ENCODE assay signal across 25 cellular contexts in the genomic region with DNA sequence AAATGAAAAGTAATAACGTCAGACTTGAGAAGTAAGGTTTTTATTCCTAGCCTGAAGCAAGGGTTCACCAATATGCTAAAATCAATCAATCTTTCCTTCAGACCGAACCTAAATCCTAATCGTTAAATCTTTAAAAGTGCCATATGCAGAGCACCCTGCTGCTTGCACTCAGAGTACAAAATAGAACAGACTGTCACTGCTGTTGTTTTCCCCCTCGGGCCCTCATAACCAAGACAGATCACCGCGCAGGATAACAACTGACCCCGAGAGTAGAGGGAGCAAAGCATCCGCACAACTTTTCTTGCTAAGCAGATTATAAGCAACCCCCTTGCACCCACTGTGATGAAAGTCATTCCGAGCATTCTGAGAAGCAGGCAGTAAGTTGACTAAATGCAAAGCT.
DNase-seq lines count a peak whose midpoint lies in the region; ATAC-seq and TF ChIP-seq lines count a peak whose summit lies in the region.
"Had no signal": no experiment of that assay in that cellular context is flagged by ENCODE, and none has a peak within 500 bp of the region (broad histone marks: within the 10 kb centered on the region; RNA-seq: fewer than 3 reads in every experiment).

No MANE protein-coding gene starts in this region.

- H3K36me3 ChIP-seq in WERI-Rb-1, result no peaks in the 10 kb centered on the region
- H3K36me3 ChIP-seq: MG63, stomach, tibial nerve had no signal

- H3K27me3 Mint-ChIP-seq in activated naive CD4-positive, alpha-beta T cell treated with anti-CD3 and anti-CD28 coated beads, Interleukin-2, amount 10 ng/mL, durations not matched to agents 7 days and 5 days, result no peaks in the 10 kb centered on the region
- H3K27me3 Mint-ChIP-seq in mesothelial cell of epicardium (ENCODE audit: low read depth) (no peaks in the 10 kb centered on the region), HFFc6 (ENCODE audit: insufficient read depth) (no peaks in the 10 kb centered on the region)
- H3K27me3 Mint-ChIP-seq: activated naive CD4-positive, alpha-beta T cell treated with anti-CD3 and anti-CD28 coated beads, Interleukin-2, amount 50 U/mL, for 24 hours had no signal

- no peak for TF ChIP-seq CTCF in WERI-Rb-1 (IDR thresholded peaks at IDR 0.05; ENCODE audit: low read depth, low read length)
- no peak for TF ChIP-seq CTCF in mesothelial cell of epicardium (IDR thresholded peaks at IDR 0.05; ENCODE audit: unreplicated experiment)
- no peak for TF ChIP-seq CTCF in HFFc6 (IDR thresholded peaks at IDR 0.05)

- no peaks in the 10 kb centered on the region for H3K9me3 ChIP-seq in WERI-Rb-1 (ENCODE audit: severe bottlenecking)
- H3K9me3 ChIP-seq: MG63, stomach, tibial nerve had no signal

- peak overlapping the region; percentile 67 for H3K27ac ChIP-seq in WERI-Rb-1
- H3K27ac ChIP-seq: parathyroid adenoma, stomach, tibial nerve had no signal

- H3K27me3 ChIP-seq in WERI-Rb-1 (ENCODE audit: insufficient read depth, low read depth, severe bottlenecking), result no peaks in the 10 kb centered on the region
- H3K27me3 ChIP-seq: MG63, stomach, tibial nerve had no signal

- H3K36me3 Mint-ChIP-seq in activated naive CD4-positive, alpha-beta T cell treated with anti-CD3 and anti-CD28 coated beads, Interleukin-2, amount 10 ng/mL, durations not matched to agents 7 days and 5 days, result no peaks in the 10 kb centered on the region
- no peaks in the 10 kb centered on the region for H3K36me3 Mint-ChIP-seq in activated naive CD4-positive, alpha-beta T cell treated with anti-CD3 and anti-CD28 coated beads, Interleukin-2, amount 50 U/mL, for 72 hours
- H3K36me3 Mint-ChIP-seq in mesothelial cell of epicardium (no peaks in the 10 kb centered on the region), HFFc6 (ENCODE audit: low read depth) (no peaks in the 10 kb centered on the region; the same call in 1 of the 2 replicates)
- H3K36me3 Mint-ChIP-seq: activated naive CD4-positive, alpha-beta T cell treated with anti-CD3 and anti-CD28 coated beads, Interleukin-2, amount 50 U/mL, for 24 hours; WTC11 had no signal

- peak overlapping the region; percentile 33 for H3K27ac Mint-ChIP-seq in activated naive CD4-positive, alpha-beta T cell treated with anti-CD3 and anti-CD28 coated beads, Interleukin-2, amount 10 ng/mL, durations not matched to agents 7 days and 5 days
- no peak overlapping the region for H3K27ac Mint-ChIP-seq in activated naive CD4-positive, alpha-beta T cell treated with anti-CD3 and anti-CD28 coated beads, Interleukin-2, amount 50 U/mL, for 72 hours
- H3K27ac Mint-ChIP-seq in mesothelial cell of epicardium (peak overlapping the region; percentile 10), HFFc6 (no peak overlapping the region)
- H3K27ac Mint-ChIP-seq: activated naive CD4-positive, alpha-beta T cell treated with anti-CD3 and anti-CD28 coated beads, Interleukin-2, amount 50 U/mL, for 24 hours; activated T-helper 1 cell treated with anti-CD3 and anti-CD28 coated beads, Interleukin-12 subunit alpha, Interleukin-12 subunit beta, Interleukin-2, Interleukin-4 antibody, amounts not matched to agents 30 ng/mL and 10 ng/mL and 1 ng/mL, durations not matched to agents 14 hours and 24 hours and 36 hours; WTC11 had no signal

- no peak for DNase-seq in activated naive CD4-positive, alpha-beta T cell treated with anti-CD3 and anti-CD28 coated beads, Interleukin-2, amount 10 ng/mL, durations not matched to agents 7 days and 5 days
- DNase-seq in activated naive CD4-positive, alpha-beta T cell treated with anti-CD3 and anti-CD28 coated beads, Interleukin-2, amount 50 U/mL, for 72 hours (ENCODE audit: low spot score in 2 of 2), result no peak
- DNase-seq in WERI-Rb-1 (peak; percentile 96), mesothelial cell of epicardium (ENCODE audit: low spot score in 2 of 2, unreplicated experiment in 2 of 2) (no peak), medulla oblongata (ENCODE audit: extremely low spot score) (no peak), HFFc6 (no peak)
- DNase-seq in stimulated activated CD4-positive, alpha-beta T cell treated with anti-CD3 and anti-CD28 coated beads, Interleukin-12 subunit alpha, Interleukin-12 subunit beta, amount 100 ng/mL, for 4 hours, result no peak
- DNase-seq: activated CD4-positive, alpha-beta T cell treated with anti-CD3 and anti-CD28 coated beads, Interleukin-2, amount 50 U/mL, for 1 hour; anterior cingulate cortex; central memory CD4-positive, alpha-beta T cell; dermis blood vessel endothelial cell; mesenchymal stem cell; MG63; NCI-H1436; NCI-H774; OCI-M1; stimulated activated CD8-positive, alpha-beta memory T cell treated with anti-CD3 and anti-CD28 coated beads, Interleukin-4, amount 100 ng/mL, for 48 hours; stomach had no signal

- no peak overlapping the region for H3K4me3 ChIP-seq in WERI-Rb-1 (ENCODE audit: low read depth, low read length)
- H3K4me3 ChIP-seq: K562, MG63, stomach, tibial nerve had no signal

- no peak for ATAC-seq in activated naive CD4-positive, alpha-beta T cell treated with anti-CD3 and anti-CD28 coated beads, Interleukin-2, amount 50 U/mL, for 72 hours
- no peak for ATAC-seq in GM18502 (IDR thresholded peaks at IDR 0.05; ENCODE audit: poor library complexity, unreplicated experiment)
- ATAC-seq: K562, WTC11 had no signal

- H3K4me1 Mint-ChIP-seq in activated naive CD4-positive, alpha-beta T cell treated with anti-CD3 and anti-CD28 coated beads, Interleukin-2, amount 10 ng/mL, durations not matched to agents 7 days and 5 days, result no peaks in the 10 kb centered on the region
- peaks cover 39% of the 10 kb centered on the region for H3K4me1 Mint-ChIP-seq in mesothelial cell of epicardium
- no peaks in the 10 kb centered on the region for H3K4me1 Mint-ChIP-seq in HFFc6 (ENCODE audit: low read depth)
- H3K4me1 Mint-ChIP-seq: activated naive CD4-positive, alpha-beta T cell treated with anti-CD3 and anti-CD28 coated beads, Interleukin-2, amount 50 U/mL, for 24 hours had no signal

- CTCF ChIA-PET in activated naive CD4-positive, alpha-beta T cell treated with anti-CD3 and anti-CD28 coated beads, Interleukin-2, amount 10 ng/mL, durations not matched to agents 7 days and 5 days (lab: Charles Lee), result no interaction called here

- peaks cover 3% of the 10 kb centered on the region for H3K9me3 Mint-ChIP-seq in activated naive CD4-positive, alpha-beta T cell treated with anti-CD3 and anti-CD28 coated beads, Interleukin-2, amount 10 ng/mL, durations not matched to agents 7 days and 5 days
- H3K9me3 Mint-ChIP-seq in activated naive CD4-positive, alpha-beta T cell treated with anti-CD3 and anti-CD28 coated beads, Interleukin-2, amount 50 U/mL, for 72 hours, result peaks cover 0 to 3% of the 10 kb centered on the region in 2 donors
- no peaks in the 10 kb centered on the region for H3K9me3 Mint-ChIP-seq in mesothelial cell of epicardium
- peaks cover 16% of the 10 kb centered on the region for H3K9me3 Mint-ChIP-seq in HFFc6
- H3K9me3 Mint-ChIP-seq: activated naive CD4-positive, alpha-beta T cell treated with anti-CD3 and anti-CD28 coated beads, Interleukin-2, amount 50 U/mL, for 24 hours; activated T-helper 1 cell treated with anti-CD3 and anti-CD28 coated beads, Interleukin-12 subunit alpha, Interleukin-12 subunit beta, Interleukin-2, Interleukin-4 antibody, amounts not matched to agents 30 ng/mL and 10 ng/mL and 1 ng/mL, durations not matched to agents 14 hours and 24 hours and 36 hours; WTC11 had no signal

- no peak overlapping the region for H3K4me3 Mint-ChIP-seq in activated naive CD4-positive, alpha-beta T cell treated with anti-CD3 and anti-CD28 coated beads, Interleukin-2, amount 10 ng/mL, durations not matched to agents 7 days and 5 days
- peak overlapping the region; percentile 5 for H3K4me3 Mint-ChIP-seq in mesothelial cell of epicardium
- H3K4me3 Mint-ChIP-seq in HFFc6, result no peak overlapping the region
- H3K4me3 Mint-ChIP-seq: activated naive CD4-positive, alpha-beta T cell treated with anti-CD3 and anti-CD28 coated beads, Interleukin-2, amount 50 U/mL, for 24 hours; activated T-helper 1 cell treated with anti-CD3 and anti-CD28 coated beads, Interleukin-12 subunit alpha, Interleukin-12 subunit beta, Interleukin-2, Interleukin-4 antibody, amounts not matched to agents 30 ng/mL and 10 ng/mL and 1 ng/mL, durations not matched to agents 14 hours and 24 hours and 36 hours; WTC11 had no signal

Comparison
In these comparisons a context has a peak if more than half of its experiments do, and no peak if none do; other contexts are left out.
1. H3K27ac Mint-ChIP-seq: peak in activated naive CD4-positive, alpha-beta T cell treated with anti-CD3 and anti-CD28 coated beads, Interleukin-2, amount 10 ng/mL, durations not matched to agents 7 days and 5 days (single experiment) and mesothelial cell of epicardium (single experiment); none in activated naive CD4-positive, alpha-beta T cell treated with anti-CD3 and anti-CD28 coated beads, Interleukin-2, amount 50 U/mL, for 72 hours (0 of 2) and HFFc6 (single experiment).